8 cellular contexts compared by ENCODE assay signal in the genomic region with DNA sequence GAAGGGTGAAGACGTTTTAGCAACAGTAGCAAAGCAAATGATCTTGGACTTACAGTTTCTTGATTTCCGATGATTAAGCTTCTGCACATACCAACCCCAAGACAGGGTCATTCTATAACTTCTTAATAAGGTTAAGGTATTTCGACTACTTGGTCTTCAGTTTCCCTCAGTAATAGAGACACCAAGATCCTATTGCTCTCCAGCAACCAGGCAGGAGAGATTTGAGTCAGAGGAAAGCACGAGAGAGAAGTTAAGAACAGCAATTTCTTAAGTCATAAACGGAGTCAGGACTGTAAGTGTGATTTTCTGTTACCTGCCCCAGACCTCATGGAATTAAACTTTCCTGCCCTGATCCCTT.
DNase-seq lines count a peak whose midpoint lies in the region; ATAC-seq, FAIRE-seq and TF ChIP-seq lines count a peak whose summit lies in the region.
"Had no signal": no experiment of that assay in that cellular context is flagged by ENCODE, and none has a peak within 500 bp of the region (broad histone marks: within the 10 kb centered on the region; RNA-seq: fewer than 3 reads in every experiment).

No MANE protein-coding gene starts in this region.

- H3K4me3 ChIP-seq in esophagus (ENCODE audit: low read depth in 1 of 2, low read length in 2 of 2) = peak overlapping the region in 1 of 2 donors; percentile 37

- H3K4me3 Mint-ChIP-seq in stimulated activated naive CD8-positive, alpha-beta T cell treated with anti-CD3 and anti-CD28 coated beads, Interleukin-15, Interleukin-2, amounts not matched to agents 100 ng/mL and 50 ng/mL, for 24 hours = peak overlapping the region; percentile 80
- H3K4me3 Mint-ChIP-seq in activated CD8-positive, alpha-beta T cell treated with anti-CD3 and anti-CD28 coated beads for 36 hours = no peak overlapping the region

- ATAC-seq in GM19452 (IDR thresholded peaks at IDR 0.05; ENCODE audit: unreplicated experiment) = peak; percentile 17
- ATAC-seq in HG03196 (IDR thresholded peaks at IDR 0.05; ENCODE audit: unreplicated experiment) = peak; percentile 21
- no peak for ATAC-seq in activated CD8-positive, alpha-beta T cell treated with anti-CD3 and anti-CD28 coated beads for 36 hours

- no peaks in the 10 kb centered on the region for H3K9me3 ChIP-seq in esophagus (ENCODE audit: control insufficient read depth in 2 of 2, insufficient read depth in 1 of 2, low read depth in 1 of 2, low read length in 1 of 2)

- DNase-seq in G401 (ENCODE audit: low spot score) = no peak
- no peak for DNase-seq in HTR-8/SVneo (ENCODE audit: insufficient read length, low spot score)
- no peak for DNase-seq in activated CD8-positive, alpha-beta T cell treated with anti-CD3 and anti-CD28 coated beads for 36 hours

- no peak for FAIRE-seq in HTR-8/SVneo (lab: Jason Lieb, UNC)

- in situ Hi-C loops in G401 (cut with HindIII; ENCODE audit: low sequenced_read_pairs) = no loop called here

- peak overlapping the region; percentile 75 to 87 for H3K27ac ChIP-seq in esophagus (ENCODE audit: low read depth in 2 of 2, low read length in 1 of 2)
- H3K27ac ChIP-seq: SK-N-MC had no signal

- peak overlapping the region; percentile 82 for H3K27ac Mint-ChIP-seq in stimulated activated naive CD8-positive, alpha-beta T cell treated with anti-CD3 and anti-CD28 coated beads, Interleukin-15, Interleukin-2, amounts not matched to agents 100 ng/mL and 50 ng/mL, for 24 hours
- H3K27ac Mint-ChIP-seq in activated CD8-positive, alpha-beta T cell treated with anti-CD3 and anti-CD28 coated beads for 36 hours = no peak overlapping the region

- H3K9me3 Mint-ChIP-seq in stimulated activated naive CD8-positive, alpha-beta T cell treated with anti-CD3 and anti-CD28 coated beads, Interleukin-15, Interleukin-2, amounts not matched to agents 100 ng/mL and 50 ng/mL, for 24 hours = no peaks in the 10 kb centered on the region
- H3K9me3 Mint-ChIP-seq in activated CD8-positive, alpha-beta T cell treated with anti-CD3 and anti-CD28 coated beads for 36 hours = peaks cover 2% of the 10 kb centered on the region

- peaks cover 0 to 3% of the 10 kb centered on the region in 2 donors for H3K4me1 ChIP-seq in esophagus (ENCODE audit: control insufficient read depth in 2 of 2, insufficient read depth in 2 of 2, low read length in 1 of 2)

- WGBS in esophagus, 2 donors = 39 to 40% methylated on average over 5 of the region's 5 CpGs

- H3K36me3 ChIP-seq in esophagus (ENCODE audit: control insufficient read depth in 2 of 2, insufficient read depth in 2 of 2, low read length in 1 of 2) = no peaks in the 10 kb centered on the region

- POLR2A ChIA-PET in activated CD8-positive, alpha-beta T cell treated with anti-CD3 and anti-CD28 coated beads for 36 hours (lab: Charles Lee) = no interaction called here

- no peaks in the 10 kb centered on the region for H3K36me3 Mint-ChIP-seq in stimulated activated naive CD8-positive, alpha-beta T cell treated with anti-CD3 and anti-CD28 coated beads, Interleukin-15, Interleukin-2, amounts not matched to agents 100 ng/mL and 50 ng/mL, for 24 hours (ENCODE audit: low read depth)
- no peaks in the 10 kb centered on the region for H3K36me3 Mint-ChIP-seq in activated CD8-positive, alpha-beta T cell treated with anti-CD3 and anti-CD28 coated beads for 36 hours (ENCODE audit: low read depth)

- H3K27me3 Mint-ChIP-seq in stimulated activated naive CD8-positive, alpha-beta T cell treated with anti-CD3 and anti-CD28 coated beads, Interleukin-15, Interleukin-2, amounts not matched to agents 100 ng/mL and 50 ng/mL, for 24 hours = peaks cover 32% of the 10 kb centered on the region
- H3K27me3 Mint-ChIP-seq in activated CD8-positive, alpha-beta T cell treated with anti-CD3 and anti-CD28 coated beads for 36 hours = peaks cover 8% of the 10 kb centered on the region

- CTCF ChIA-PET in activated CD8-positive, alpha-beta T cell treated with anti-CD3 and anti-CD28 coated beads for 36 hours (lab: Charles Lee) = interaction anchor here (1.4 to 2.8 kb wide), 6 partner anchors 9 to 850 kb away, joined by 4 to 14 read pairs (median 6); no protein-coding TSS in a partner anchor

- no peaks in the 10 kb centered on the region for H3K27me3 ChIP-seq in esophagus (ENCODE audit: control insufficient read depth in 1 of 2, insufficient read depth in 2 of 2, low read length in 2 of 2)

- intact Hi-C loops in activated CD8-positive, alpha-beta T cell treated with anti-CD3 and anti-CD28 coated beads for 36 hours (cut with micrococcal nuclease) = loop anchor here (5.0 to 10.0 kb wide), 2 partner anchors 375 to 877 kb away; partner anchors contain the start of gene FOXN3

- TF ChIP-seq CTCF in activated CD8-positive, alpha-beta T cell treated with anti-CD3 and anti-CD28 coated beads for 36 hours (IDR thresholded peaks at IDR 0.05) = no peak

- peaks cover 16% of the 10 kb centered on the region for H3K4me1 Mint-ChIP-seq in stimulated activated naive CD8-positive, alpha-beta T cell treated with anti-CD3 and anti-CD28 coated beads, Interleukin-15, Interleukin-2, amounts not matched to agents 100 ng/mL and 50 ng/mL, for 24 hours (ENCODE audit: low read depth)
- peaks cover 10% of the 10 kb centered on the region for H3K4me1 Mint-ChIP-seq in activated CD8-positive, alpha-beta T cell treated with anti-CD3 and anti-CD28 coated beads for 36 hours (ENCODE audit: low read depth)
